1 cellular context compared by ENCODE assay signal in the genomic region with DNA sequence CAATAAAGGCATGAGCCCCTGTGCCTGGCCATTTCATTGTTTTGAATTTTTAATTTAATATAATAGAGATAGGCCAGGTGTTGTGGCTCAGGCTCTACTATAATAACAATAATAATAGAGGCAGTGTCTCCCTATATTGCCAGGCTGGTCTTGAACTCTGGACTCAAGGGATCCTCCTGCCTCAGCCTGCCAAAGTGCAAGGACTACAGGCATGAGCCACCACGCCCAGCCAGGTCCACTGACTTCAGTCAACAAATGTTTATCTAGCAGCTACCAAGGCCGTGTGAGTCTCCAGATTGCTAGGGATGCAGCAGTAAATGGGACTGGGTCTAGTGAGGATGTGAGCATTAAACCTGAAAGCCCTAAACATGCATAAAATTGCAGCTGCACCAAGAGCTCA.
TF ChIP-seq lines count a peak whose summit lies in the region.

No MANE protein-coding gene starts in this region.

TF ChIP-seq in HepG2, 621 proteins besides CTCF, POLR2A, EP300 and RAD21 (continued from another document and continues in another):
- TF ChIP-seq ZNF329 (CRISPR knock-in tag; IDR thresholded peaks at IDR 0.05; ENCODE audit: low read depth) (no peak), MAZ (IDR thresholded peaks at IDR 0.05; ENCODE audit: borderline replicate concordance, low read depth, low read length) (no peak), MAZ (CRISPR knock-in tag; IDR thresholded peaks at IDR 0.05; ENCODE audit: low read depth) (no peak), TBP (CRISPR knock-in tag; IDR thresholded peaks at IDR 0.05) (no peak), ZNF354B (CRISPR knock-in tag; IDR thresholded peaks at IDR 0.05) (no peak), AKAP8 (CRISPR knock-in tag; IDR thresholded peaks at IDR 0.05) (no peak), ZNF720 (CRISPR knock-in tag; IDR thresholded peaks at IDR 0.05) (no peak), GATAD2A (CRISPR knock-in tag; IDR thresholded peaks at IDR 0.05) (0 out of 2 replicates have a peak, but pooled peaks have one; percentile 16), KMT2A (CRISPR knock-in tag; IDR thresholded peaks at IDR 0.05) (no peak), FOXP1 (IDR thresholded peaks at IDR 0.05) (no peak), FOXP1 (CRISPR knock-in tag; IDR thresholded peaks at IDR 0.05) (peak; percentile 55), U2AF2 (IDR thresholded peaks at IDR 0.05; ENCODE audit: low read depth, low read length) (no peak), FOXA1 (IDR thresholded peaks at IDR 0.05) (no peak), FOXA1 (CRISPR knock-in tag; IDR thresholded peaks at IDR 0.05) (peak; percentile 33; the same call in 1 of the 2 replicates), GLMP (CRISPR knock-in tag; IDR thresholded peaks at IDR 0.05; ENCODE audit: borderline replicate concordance) (no peak), KLF12 (CRISPR knock-in tag; IDR thresholded peaks at IDR 0.05; ENCODE audit: borderline replicate concordance) (no peak), ZFX (CRISPR knock-in tag; IDR thresholded peaks at IDR 0.05; ENCODE audit: low read depth) (no peak), XRCC5 (optimal IDR thresholded peaks at IDR 0.05; ENCODE audit: low read length) (no peak), NCOA2 (CRISPR knock-in tag; IDR thresholded peaks at IDR 0.05) (no peak), ZGPAT (CRISPR knock-in tag; IDR thresholded peaks at IDR 0.05) (no peak), ZNF678 (CRISPR knock-in tag; IDR thresholded peaks at IDR 0.05) (no peak), KAT2B (IDR thresholded peaks at IDR 0.05; ENCODE audit: borderline replicate concordance, low read depth, low read length) (no peak), MED1 (CRISPR knock-in tag; IDR thresholded peaks at IDR 0.05) (no peak), NR2C2 (CRISPR knock-in tag; IDR thresholded peaks at IDR 0.05; ENCODE audit: borderline replicate concordance) (no peak), ZNF670 (CRISPR knock-in tag; IDR thresholded peaks at IDR 0.05; ENCODE audit: borderline replicate concordance) (no peak), HNF4A (CRISPR knock-in tag; IDR thresholded peaks at IDR 0.05) (peak; percentile 94), IRF2 (CRISPR knock-in tag; IDR thresholded peaks at IDR 0.05) (no peak), SOX5 (CRISPR knock-in tag; IDR thresholded peaks at IDR 0.05; ENCODE audit: borderline replicate concordance) (no peak), ZNF567 (CRISPR knock-in tag; IDR thresholded peaks at IDR 0.05; ENCODE audit: borderline replicate concordance) (no peak), TEF (CRISPR knock-in tag; IDR thresholded peaks at IDR 0.05) (no peak), ZNF800 (CRISPR knock-in tag; IDR thresholded peaks at IDR 0.05) (no peak), TRIM24 (CRISPR knock-in tag; IDR thresholded peaks at IDR 0.05) (no peak), SRSF1 (optimal IDR thresholded peaks at IDR 0.05; ENCODE audit: low read depth, low read length) (no peak), WIZ (CRISPR knock-in tag; IDR thresholded peaks at IDR 0.05) (no peak), SMAD9 (CRISPR knock-in tag; IDR thresholded peaks at IDR 0.05) (no peak), ZNF232 (CRISPR knock-in tag; IDR thresholded peaks at IDR 0.05; ENCODE audit: borderline replicate concordance) (no peak), TSC22D2 (CRISPR knock-in tag; IDR thresholded peaks at IDR 0.05; ENCODE audit: borderline replicate concordance) (no peak), GABPB1 (CRISPR knock-in tag; IDR thresholded peaks at IDR 0.05) (no peak), BRD4 (CRISPR knock-in tag; IDR thresholded peaks at IDR 0.05) (no peak), ZNF557 (CRISPR knock-in tag; IDR thresholded peaks at IDR 0.05) (no peak), ZFP36 (IDR thresholded peaks at IDR 0.05; ENCODE audit: borderline replicate concordance, low read depth, low read length, partially characterized antibody) (no peak), ZFP91 (CRISPR knock-in tag; IDR thresholded peaks at IDR 0.05; ENCODE audit: borderline replicate concordance) (no peak), MATR3 (CRISPR knock-in tag; IDR thresholded peaks at IDR 0.05) (no peak)
- TF ChIP-seq, protein P1, sequence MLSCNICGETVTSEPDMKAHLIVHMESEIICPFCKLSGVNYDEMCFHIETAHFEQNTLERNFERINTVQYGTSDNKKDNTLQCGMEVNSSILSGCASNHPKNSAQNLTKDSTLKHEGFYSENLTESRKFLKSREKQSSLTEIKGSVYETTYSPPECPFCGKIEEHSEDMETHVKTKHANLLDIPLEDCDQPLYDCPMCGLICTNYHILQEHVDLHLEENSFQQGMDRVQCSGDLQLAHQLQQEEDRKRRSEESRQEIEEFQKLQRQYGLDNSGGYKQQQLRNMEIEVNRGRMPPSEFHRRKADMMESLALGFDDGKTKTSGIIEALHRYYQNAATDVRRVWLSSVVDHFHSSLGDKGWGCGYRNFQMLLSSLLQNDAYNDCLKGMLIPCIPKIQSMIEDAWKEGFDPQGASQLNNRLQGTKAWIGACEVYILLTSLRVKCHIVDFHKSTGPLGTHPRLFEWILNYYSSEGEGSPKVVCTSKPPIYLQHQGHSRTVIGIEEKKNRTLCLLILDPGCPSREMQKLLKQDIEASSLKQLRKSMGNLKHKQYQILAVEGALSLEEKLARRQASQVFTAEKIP (CRISPR knock-in tag; IDR thresholded peaks at IDR 0.05; ENCODE audit: borderline replicate concordance) = no peak
- TF ChIP-seq, protein P2, sequence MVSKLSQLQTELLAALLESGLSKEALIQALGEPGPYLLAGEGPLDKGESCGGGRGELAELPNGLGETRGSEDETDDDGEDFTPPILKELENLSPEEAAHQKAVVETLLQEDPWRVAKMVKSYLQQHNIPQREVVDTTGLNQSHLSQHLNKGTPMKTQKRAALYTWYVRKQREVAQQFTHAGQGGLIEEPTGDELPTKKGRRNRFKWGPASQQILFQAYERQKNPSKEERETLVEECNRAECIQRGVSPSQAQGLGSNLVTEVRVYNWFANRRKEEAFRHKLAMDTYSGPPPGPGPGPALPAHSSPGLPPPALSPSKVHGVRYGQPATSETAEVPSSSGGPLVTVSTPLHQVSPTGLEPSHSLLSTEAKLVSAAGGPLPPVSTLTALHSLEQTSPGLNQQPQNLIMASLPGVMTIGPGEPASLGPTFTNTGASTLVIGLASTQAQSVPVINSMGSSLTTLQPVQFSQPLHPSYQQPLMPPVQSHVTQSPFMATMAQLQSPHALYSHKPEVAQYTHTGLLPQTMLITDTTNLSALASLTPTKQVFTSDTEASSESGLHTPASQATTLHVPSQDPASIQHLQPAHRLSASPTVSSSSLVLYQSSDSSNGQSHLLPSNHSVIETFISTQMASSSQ (IDR thresholded peaks at IDR 0.05; ENCODE audit: low read depth) = no peak
- TF ChIP-seq, protein P2 (CRISPR knock-in tag; IDR thresholded peaks at IDR 0.05; ENCODE audit: borderline replicate concordance) = no peak
- TF ChIP-seq, protein P3, sequence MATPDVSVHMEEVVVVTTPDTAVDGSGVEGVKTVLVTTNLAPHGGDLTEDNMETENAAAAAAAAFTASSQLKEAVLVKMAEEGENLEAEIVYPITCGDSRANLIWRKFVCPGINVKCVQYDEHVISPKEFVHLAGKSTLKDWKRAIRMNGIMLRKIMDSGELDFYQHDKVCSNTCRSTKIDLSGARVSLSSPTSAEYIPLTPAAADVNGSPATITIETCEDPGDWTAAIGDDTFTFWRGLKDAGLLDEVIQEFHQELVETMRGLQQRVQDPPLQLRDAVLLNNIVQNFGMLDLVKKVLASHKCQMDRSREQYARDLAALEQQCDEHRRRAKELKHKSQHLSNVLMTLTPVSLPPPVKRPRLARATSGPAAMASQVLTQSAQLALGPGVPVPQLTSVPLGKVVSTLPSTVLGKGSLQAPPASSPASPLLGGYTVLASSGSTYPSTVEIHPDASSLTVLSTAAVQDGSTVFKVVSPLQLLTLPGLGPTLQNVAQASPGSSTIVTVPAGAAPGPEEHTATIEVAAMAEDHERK (CRISPR knock-in tag; IDR thresholded peaks at IDR 0.05; ENCODE audit: low read depth) = no peak
- TF ChIP-seq, protein P4, sequence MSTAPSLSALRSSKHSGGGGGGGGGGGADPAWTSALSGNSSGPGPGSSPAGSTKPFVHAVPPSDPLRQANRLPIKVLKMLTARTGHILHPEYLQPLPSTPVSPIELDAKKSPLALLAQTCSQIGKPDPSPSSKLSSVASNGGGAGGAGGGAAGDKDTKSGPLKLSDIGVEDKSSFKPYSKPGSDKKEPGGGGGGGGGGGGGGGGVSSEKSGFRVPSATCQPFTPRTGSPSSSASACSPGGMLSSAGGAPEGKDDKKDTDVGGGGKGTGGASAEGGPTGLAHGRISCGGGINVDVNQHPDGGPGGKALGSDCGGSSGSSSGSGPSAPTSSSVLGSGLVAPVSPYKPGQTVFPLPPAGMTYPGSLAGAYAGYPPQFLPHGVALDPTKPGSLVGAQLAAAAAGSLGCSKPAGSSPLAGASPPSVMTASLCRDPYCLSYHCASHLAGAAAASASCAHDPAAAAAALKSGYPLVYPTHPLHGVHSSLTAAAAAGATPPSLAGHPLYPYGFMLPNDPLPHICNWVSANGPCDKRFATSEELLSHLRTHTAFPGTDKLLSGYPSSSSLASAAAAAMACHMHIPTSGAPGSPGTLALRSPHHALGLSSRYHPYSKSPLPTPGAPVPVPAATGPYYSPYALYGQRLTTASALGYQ (CRISPR knock-in tag; IDR thresholded peaks at IDR 0.05) = no peak
- TF ChIP-seq, protein P5, sequence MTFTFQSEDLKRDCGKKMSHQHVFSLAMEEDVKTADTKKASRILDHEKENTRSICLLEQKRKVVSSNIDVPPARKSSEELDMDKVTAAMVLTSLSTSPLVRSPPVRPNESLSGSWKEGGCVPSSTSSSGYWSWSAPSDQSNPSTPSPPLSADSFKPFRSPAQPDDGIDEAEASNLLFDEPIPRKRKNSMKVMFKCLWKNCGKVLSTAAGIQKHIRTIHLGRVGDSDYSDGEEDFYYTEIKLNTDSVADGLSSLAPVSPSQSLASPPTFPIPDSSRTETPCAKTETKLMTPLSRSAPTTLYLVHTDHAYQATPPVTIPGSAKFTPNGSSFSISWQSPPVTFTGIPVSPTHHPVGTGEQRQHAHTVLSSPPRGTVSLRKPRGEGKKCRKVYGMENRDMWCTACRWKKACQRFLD (CRISPR knock-in tag; IDR thresholded peaks at IDR 0.05; ENCODE audit: borderline replicate concordance) = no peak
